In the genomic region with DNA sequence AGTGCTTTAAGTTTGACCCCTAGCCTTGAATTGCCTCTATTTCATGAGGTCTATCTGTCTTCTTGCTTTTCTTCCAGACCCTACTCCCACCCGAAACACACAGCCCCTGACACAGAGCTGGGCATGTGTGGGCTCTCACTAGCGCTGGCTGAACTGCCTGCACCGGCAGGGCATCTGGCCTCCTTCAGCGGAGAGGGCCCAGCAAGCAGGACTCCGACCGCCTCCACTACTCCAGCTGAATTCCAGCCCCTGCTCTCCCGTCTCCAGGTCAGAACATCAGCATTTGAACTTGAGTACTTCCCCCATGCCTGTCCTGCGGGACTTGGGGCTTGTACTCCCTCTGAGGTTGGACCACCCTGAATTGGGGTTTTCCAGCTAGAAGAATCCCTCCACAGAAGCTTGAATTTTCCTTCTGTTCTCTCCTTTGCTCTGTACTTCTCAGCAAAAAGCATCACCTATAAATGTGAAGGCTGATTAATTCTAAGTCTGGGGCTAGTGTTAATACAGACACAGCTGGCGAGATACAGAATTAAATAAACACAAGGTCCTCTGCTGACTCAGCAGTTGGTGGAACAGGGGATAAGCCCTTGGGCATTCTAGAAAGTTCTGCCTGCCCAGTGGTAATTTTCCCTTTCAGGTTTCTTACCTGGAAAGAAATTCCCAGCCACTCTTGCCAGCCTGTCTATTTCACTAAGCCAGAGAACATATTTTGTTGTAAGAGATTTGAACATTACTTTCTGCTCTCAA, we compare ENCODE assay signal across 13 cellular contexts. TPM values are rescaled to one million over a fixed set of nuclear protein-coding genes. Genes with fewer than 3 reads are reported as not detected.
DNase-seq lines count a peak whose midpoint lies in the region; TF ChIP-seq lines count a peak whose summit lies in the region.
"Had no signal": no experiment of that assay in that cellular context is flagged by ENCODE, and none has a peak within 500 bp of the region (broad histone marks: within the 10 kb centered on the region; RNA-seq: fewer than 3 reads in every experiment).

No MANE protein-coding gene starts in this region.

- peaks cover 5% of the 10 kb centered on the region for H3K27me3 Mint-ChIP-seq in H9 (ENCODE audit: low read depth)
- no peaks in the 10 kb centered on the region for H3K27me3 Mint-ChIP-seq in activated T-helper 2 cell treated with anti-CD3 and anti-CD28 coated beads, Interferon-gamma antibody, Interleukin-2, Interleukin-4, amounts not matched to agents 10 μg/mL and 5 μg/mL and 100 μg/mL, durations not matched to agents 14 hours and 24 hours and 36 hours (ENCODE audit: low read depth)

- H3K9me3 Mint-ChIP-seq in H9, result no peaks in the 10 kb centered on the region; a peak in 1 of 5 replicates
- H3K9me3 Mint-ChIP-seq in activated T-helper 2 cell treated with anti-CD3 and anti-CD28 coated beads, Interferon-gamma antibody, Interleukin-2, Interleukin-4, amounts not matched to agents 10 μg/mL and 5 μg/mL and 100 μg/mL, durations not matched to agents 14 hours and 24 hours and 36 hours, result no peaks in the 10 kb centered on the region
- H3K9me3 Mint-ChIP-seq: CD4-positive, alpha-beta memory T cell had no signal

- H2BK120ac ChIP-seq in H9 (ENCODE audit: low read depth, low read length, poor library complexity, severe bottlenecking), result no peak overlapping the region

- H3T11ph ChIP-seq in H9 (ENCODE audit: low read length), result no peak overlapping the region

- H3K79me1 ChIP-seq in H9 (ENCODE audit: insufficient read depth, low read depth, low read length, poor library complexity, severe bottlenecking), result no peaks in the 10 kb centered on the region

- no peak overlapping the region for H4K5ac ChIP-seq in H9 (ENCODE audit: insufficient read length, low read depth, low read length)

- WGBS in H9 (ENCODE audit: extremely low coverage, insufficient read length, low lambda C conversion rate), result no CpG with 5 or more reads among the region's 9 CpGs

- peaks cover 17 to 20% of the 10 kb centered on the region in 2 experiments for H3K4me1 Mint-ChIP-seq in H9
- H3K4me1 Mint-ChIP-seq in activated T-helper 2 cell treated with anti-CD3 and anti-CD28 coated beads, Interferon-gamma antibody, Interleukin-2, Interleukin-4, amounts not matched to agents 10 μg/mL and 5 μg/mL and 100 μg/mL, durations not matched to agents 14 hours and 24 hours and 36 hours (ENCODE audit: low read depth), result no peaks in the 10 kb centered on the region
- H3K4me1 Mint-ChIP-seq: CD4-positive, alpha-beta memory T cell had no signal

- no peak overlapping the region for H2BK15ac ChIP-seq in H9 (ENCODE audit: low read depth, low read length)

- no peak overlapping the region for H3K9ac ChIP-seq in H9 (ENCODE audit: extremely low read depth, insufficient read length, low read length)

- no peak overlapping the region for H3K4me3 Mint-ChIP-seq in H9
- H3K4me3 Mint-ChIP-seq in activated T-helper 2 cell treated with anti-CD3 and anti-CD28 coated beads, Interferon-gamma antibody, Interleukin-2, Interleukin-4, amounts not matched to agents 10 μg/mL and 5 μg/mL and 100 μg/mL, durations not matched to agents 14 hours and 24 hours and 36 hours (ENCODE audit: low read depth), result no peak overlapping the region
- H3K4me3 Mint-ChIP-seq: CD4-positive, alpha-beta memory T cell had no signal

- H3K18ac ChIP-seq in H9 (ENCODE audit: insufficient read length, low read depth, low read length), result no peak overlapping the region

- no peaks in the 10 kb centered on the region for H3K4me1 ChIP-seq in H9 (ENCODE audit: insufficient read depth, low read length)
- H3K4me1 ChIP-seq: BE2C had no signal

- peak; percentile 8 for DNase-seq in GM13976 (ENCODE audit: low spot score)
- no peak for DNase-seq in H9
- peak; percentile 37 for DNase-seq in iPS-NIHi7 (ENCODE audit: extremely low spot score)
- DNase-seq in posterior vena cava (ENCODE audit: low spot score), result peak; percentile 67
- no peak for DNase-seq in activated CD4-positive, alpha-beta T cell treated with anti-CD3 and anti-CD28 coated beads, Interleukin-2, amount 50 U/mL, for 48 hours
- DNase-seq in RWPE1 (ENCODE audit: low spot score), result no peak
- DNase-seq in activated T-helper 2 cell treated with anti-CD3 and anti-CD28 coated beads, Interferon-gamma antibody, Interleukin-2, Interleukin-4, amounts not matched to agents 10 μg/mL and 5 μg/mL and 100 μg/mL, durations not matched to agents 14 hours and 24 hours and 36 hours (ENCODE audit: low spot score), result no peak
- DNase-seq: BE2C; CD4-positive, alpha-beta memory T cell; DMS153; DMS79 treated with DMSO at 0.1 percent for 48 hours; EL had no signal

- no peaks in the 10 kb centered on the region; a peak in 1 of 7 replicates for H3K36me3 Mint-ChIP-seq in H9 (ENCODE audit: insufficient read depth in 1 of 3, low read depth in 3 of 3)
- H3K36me3 Mint-ChIP-seq in activated T-helper 2 cell treated with anti-CD3 and anti-CD28 coated beads, Interferon-gamma antibody, Interleukin-2, Interleukin-4, amounts not matched to agents 10 μg/mL and 5 μg/mL and 100 μg/mL, durations not matched to agents 14 hours and 24 hours and 36 hours (ENCODE audit: low read depth), result no peaks in the 10 kb centered on the region
- H3K36me3 Mint-ChIP-seq: CD4-positive, alpha-beta memory T cell had no signal

- no peaks in the 10 kb centered on the region for H3K79me2 ChIP-seq in H9 (ENCODE audit: insufficient read depth, low read length)

- no peak overlapping the region for H3K23ac ChIP-seq in H9 (ENCODE audit: insufficient read length, low read depth, low read length)

- H3K27ac ChIP-seq in H9 (ENCODE audit: insufficient read length, low read depth, low read length), result no peak overlapping the region
- H3K27ac ChIP-seq in RWPE1, result no peak overlapping the region
- H3K27ac ChIP-seq: C4-2B had no signal

- intact Hi-C loops in posterior vena cava (cut with DNase I), result no loop called here
- intact Hi-C loops in activated T-helper 2 cell treated with anti-CD3 and anti-CD28 coated beads, Interferon-gamma antibody, Interleukin-2, Interleukin-4, amounts not matched to agents 10 μg/mL and 5 μg/mL and 100 μg/mL, durations not matched to agents 14 hours and 24 hours and 36 hours (cut with micrococcal nuclease), result no loop called here

- H4K91ac ChIP-seq in H9 (ENCODE audit: insufficient read length, low read depth, low read length), result no peak overlapping the region

- no peak overlapping the region for H3K4ac ChIP-seq in H9 (ENCODE audit: low read depth, low read length)

- H3K4me2 ChIP-seq in H9 (ENCODE audit: insufficient read depth, insufficient read length, low read length), result no peak overlapping the region

- POLR2A ChIA-PET in RWPE1 (lab: Yijun Ruan, JAX; ENCODE audit: low non-redundant PET), result no interaction called here

- CTCF ChIA-PET in RWPE1 (lab: Yijun Ruan, JAX), result no interaction called here

- H4K20me1 ChIP-seq in H9 (ENCODE audit: control insufficient read depth, insufficient read depth, insufficient read length), result no peaks in the 10 kb centered on the region

- in situ Hi-C loops in GM13976 (cut with MboI; ENCODE audit: low sequenced_read_pairs, unreplicated experiment), result no loop called here

- no peak overlapping the region for H3K27ac Mint-ChIP-seq in H9
- no peak overlapping the region for H3K27ac Mint-ChIP-seq in activated T-helper 2 cell treated with anti-CD3 and anti-CD28 coated beads, Interferon-gamma antibody, Interleukin-2, Interleukin-4, amounts not matched to agents 10 μg/mL and 5 μg/mL and 100 μg/mL, durations not matched to agents 14 hours and 24 hours and 36 hours
- H3K27ac Mint-ChIP-seq: CD4-positive, alpha-beta memory T cell had no signal

- no peaks in the 10 kb centered on the region for H3K27me3 ChIP-seq in H9 (ENCODE audit: insufficient read depth, low read length)
- H3K27me3 ChIP-seq: BE2C had no signal

- no peaks in the 10 kb centered on the region for H3K9me3 ChIP-seq in H9 (ENCODE audit: control insufficient read depth, low read depth, low read length)
- H3K9me3 ChIP-seq: BE2C had no signal

- TF ChIP-seq CTCF in GM13976 (IDR thresholded peaks at IDR 0.05; ENCODE audit: borderline replicate concordance, control extremely low read depth, extremely low read depth, insufficient read depth, missing control alignments) (no peak), H9 (conservative IDR thresholded peaks at IDR 0.05) (no peak), RWPE1 (conservative IDR thresholded peaks at IDR 0.05; ENCODE audit: low read depth) (no peak)

- H2BK20ac ChIP-seq in H9 (ENCODE audit: low read depth, low read length, poor library complexity, severe bottlenecking), result no peak overlapping the region

- H3K14ac ChIP-seq in H9 (ENCODE audit: insufficient read depth, low read length), result 0 out of 2 replicates have a peak overlapping the region, but pooled peaks have one; percentile 49

- no peak overlapping the region for H2BK12ac ChIP-seq in H9 (ENCODE audit: insufficient read length, low read depth, low read length)

- no peaks in the 10 kb centered on the region for H3K23me2 ChIP-seq in H9 (ENCODE audit: insufficient read length, low read depth, low read length, poor library complexity, severe bottlenecking)

- H2BK5ac ChIP-seq in H9 (ENCODE audit: insufficient read length, low read length), result no peak overlapping the region

- H2AFZ ChIP-seq in H9 (ENCODE audit: low read length), result no peak overlapping the region

- no peak overlapping the region for H2AK5ac ChIP-seq in H9 (ENCODE audit: insufficient read length, low read length)

- no peak overlapping the region for H3K56ac ChIP-seq in H9 (ENCODE audit: insufficient read length, low read depth, low read length)

- no peak overlapping the region for H4K8ac ChIP-seq in H9 (replicated peaks; ENCODE audit: insufficient read length, low read depth, low read length)

RNA-seq across cellular contexts. Expression of a gene that starts 36.7 kb away (rescaled TPM):
- total RNA-seq in H9 (2021), result 7.8 and 8.1 TPM in 2 replicates
- total RNA-seq in posterior vena cava, result not detected
- total RNA-seq in activated T-helper 2 cell treated with anti-CD3 and anti-CD28 coated beads, Interferon-gamma antibody, Interleukin-2, Interleukin-4, amounts not matched to agents 10 μg/mL and 5 μg/mL and 100 μg/mL, durations not matched to agents 14 hours and 24 hours and 36 hours, result 0.21 and 0.23 TPM in 2 replicates

Comparison
In these comparisons a context has a peak if more than half of its experiments do, and no peak if none do; other contexts are left out.
1. DNase-seq: peak in GM13976 (single experiment), iPS-NIHi7 (single experiment) and posterior vena cava (single experiment); none in H9 (single experiment), activated CD4-positive, alpha-beta T cell treated with anti-CD3 and anti-CD28 coated beads, Interleukin-2, amount 50 U/mL, for 48 hours (0 of 2), RWPE1 (single experiment) and activated T-helper 2 cell treated with anti-CD3 and anti-CD28 coated beads, Interferon-gamma antibody, Interleukin-2, Interleukin-4, amounts not matched to agents 10 μg/mL and 5 μg/mL and 100 μg/mL, durations not matched to agents 14 hours and 24 hours and 36 hours (single experiment).